ENCODE assay signal across 25 cellular contexts in the genomic region with DNA sequence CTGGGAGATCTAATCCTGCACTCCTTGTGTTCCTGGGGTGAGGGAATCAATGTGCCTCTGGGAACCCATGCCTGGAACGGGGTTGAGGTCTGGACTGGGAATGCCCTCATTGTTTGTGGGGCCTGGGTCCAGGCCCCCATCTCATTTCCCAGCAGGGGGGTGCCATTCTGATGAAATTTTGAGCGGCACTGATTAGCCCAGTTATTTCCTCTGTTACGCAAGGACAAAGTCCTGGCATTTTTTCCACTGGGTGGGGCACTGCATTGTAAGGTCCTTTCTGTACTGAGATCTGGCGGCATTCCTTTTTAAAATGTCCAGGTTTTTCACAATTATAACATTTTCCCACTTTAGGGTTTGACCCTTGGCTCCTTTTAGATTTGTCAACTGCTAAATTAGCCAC. TPM values are rescaled to one million over a fixed set of nuclear protein-coding genes. Genes with fewer than 3 reads are reported as not detected.
DNase-seq lines count a peak whose midpoint lies in the region; ATAC-seq and TF ChIP-seq lines count a peak whose summit lies in the region.
"Had no signal": no experiment of that assay in that cellular context is flagged by ENCODE, and none has a peak within 500 bp of the region (broad histone marks: within the 10 kb centered on the region; RNA-seq: fewer than 3 reads in every experiment).

No MANE protein-coding gene starts in this region.

- WGBS in lower leg skin, 2 donors = 39 to 44% methylated on average over 4 of the region's 4 CpGs

- peaks cover 0 to 2% of the 10 kb centered on the region in 2 experiments; a peak in 1 of 4 replicates for H3K9me3 ChIP-seq in HCT116 (ENCODE audit: control insufficient read depth in 1 of 2, insufficient read depth in 1 of 2, low read depth in 1 of 2, low read length in 2 of 2)
- no peaks in the 10 kb centered on the region for H3K9me3 ChIP-seq in adipocyte (ENCODE audit: control insufficient read depth, low read length)
- H3K9me3 ChIP-seq: MG63 had no signal

- H3K36me3 ChIP-seq in HCT116 (ENCODE audit: control insufficient read depth in 1 of 2, insufficient read depth in 2 of 2, low read length in 2 of 2) (no peaks in the 10 kb centered on the region), adipocyte (ENCODE audit: control insufficient read depth, insufficient read depth, low read length, severe bottlenecking) (no peaks in the 10 kb centered on the region)
- H3K36me3 ChIP-seq: MG63, spleen had no signal

- H3K4me2 ChIP-seq in HCT116 (ENCODE audit: low read length) = no peak overlapping the region

- DNase-seq in AG20443 (ENCODE audit: low spot score) = peak; percentile 36
- DNase-seq in HCT116 (ENCODE audit: low read depth, low spot score) = no peak
- DNase-seq in adipocyte (ENCODE audit: low read depth) = peak; percentile 50
- DNase-seq in lower leg skin (ENCODE audit: low spot score in 2 of 2) = peak; percentile 55 to 90
- DNase-seq in NCI-H226 = no peak
- DNase-seq in T-helper 1 cell = no peak
- DNase-seq: activated CD4-positive, alpha-beta memory T cell treated with anti-CD3 and anti-CD28 coated beads, Interleukin-2, amount 10 ng/mL, durations not matched to agents 7 days and 5 days; activated CD4-positive, alpha-beta T cell treated with anti-CD3 and anti-CD28 coated beads for 1 hour; activated naive CD4-positive, alpha-beta T cell treated with anti-CD3 and anti-CD28 coated beads, Interleukin-2, amount 50 U/mL, for 16 hours; C1 segment of cervical spinal cord; cortex of kidney; DMS79 treated with DMSO at 0.1 percent for 48 hours; hypothalamus; MG63; naive thymus-derived CD8-positive, alpha-beta T cell; NCI-H2029; NCI-H2227 treated with DMSO at 0.1 percent for 48 hours; occipital lobe; spleen had no signal

- TF ChIP-seq CTCF in HCT116 (IDR thresholded peaks at IDR 0.05 in 2 of 3, conservative IDR thresholded peaks at IDR 0.05 in 1 of 3; ENCODE audit: borderline replicate concordance in 1 of 3, insufficient read depth in 1 of 3, low read depth in 2 of 3, low read length in 2 of 3) (no peak), lower leg skin (IDR thresholded peaks at IDR 0.05) (no peak)

- H3K27ac ChIP-seq in HCT116 (ENCODE audit: low read depth, low read length) = no peak overlapping the region

- intact Hi-C loops in HCT116 (cut with micrococcal nuclease) (no loop called here), lower leg skin (cut with DNase I; ENCODE audit: low total_unique reads) (no loop called here)

- H4K20me1 ChIP-seq in HCT116 (ENCODE audit: insufficient read depth) = no peaks in the 10 kb centered on the region

- H3K4me3 ChIP-seq in HCT116 (replicated peaks in 1 of 2; ENCODE audit: low read depth in 1 of 2, low read length in 2 of 2) (no peak overlapping the region), adipocyte (ENCODE audit: low read length) (no peak overlapping the region), lower leg skin (ENCODE audit: low read depth, poor library complexity, severe bottlenecking) (no peak overlapping the region)
- H3K4me3 ChIP-seq: MG63, spleen had no signal

- H3K9ac ChIP-seq in HCT116 (ENCODE audit: low read length) = no peak overlapping the region
- H3K9ac ChIP-seq in adipocyte (ENCODE audit: low read length) = peak overlapping the region; percentile 25

- TF ChIP-seq RAD21 in HCT116 (IDR thresholded peaks at IDR 0.05; ENCODE audit: low read depth) = no peak

- no peaks in the 10 kb centered on the region for H3K9me2 ChIP-seq in HCT116 (ENCODE audit: insufficient read depth)

- no peaks in the 10 kb centered on the region for H3K79me2 ChIP-seq in HCT116 (ENCODE audit: insufficient read depth, low read length)

- TF ChIP-seq POLR2A in HCT116 (IDR thresholded peaks at IDR 0.05; ENCODE audit: borderline replicate concordance, extremely low read depth, insufficient read depth, insufficient read length) (no peak), lower leg skin (IDR thresholded peaks at IDR 0.05) (no peak)

- BruUV-seq in HCT116 (replicated peaks; lab: Mats Ljungman, UMichigan) = no TSS peak

- no peak for ATAC-seq in HCT116
- no peak for ATAC-seq in HG03460 (IDR thresholded peaks at IDR 0.05; ENCODE audit: unreplicated experiment)
- ATAC-seq in GM19035 (IDR thresholded peaks at IDR 0.05; ENCODE audit: unreplicated experiment) = no peak
- ATAC-seq: activated T-helper 17 cell treated with anti-CD3 and anti-CD28 coated beads, Interleukin-2, amount 50 U/mL, for 72 hours; naive thymus-derived CD8-positive, alpha-beta T cell had no signal

- H3K4me1 ChIP-seq in HCT116 (ENCODE audit: control insufficient read depth in 1 of 2, insufficient read depth in 2 of 2, low read length in 2 of 2) = no peaks in the 10 kb centered on the region
- H3K4me1 ChIP-seq in adipocyte (ENCODE audit: control insufficient read depth, insufficient read depth, low read length) = peaks cover 22% of the 10 kb centered on the region

- H2AFZ ChIP-seq in HCT116 (ENCODE audit: low read depth, low read length, poor library complexity, severe bottlenecking) = no peak overlapping the region

- no peaks in the 10 kb centered on the region for H3K27me3 ChIP-seq in HCT116 (ENCODE audit: insufficient read depth, low read length)
- H3K27me3 ChIP-seq in adipocyte (replicated peaks; ENCODE audit: control insufficient read depth, insufficient read depth, low read length) = no peaks in the 10 kb centered on the region
- H3K27me3 ChIP-seq: MG63, spleen had no signal

- POLR2A ChIA-PET in HCT116 (lab: Charles Lee) = no interaction called here

- CTCF ChIA-PET in HCT116 (lab: Charles Lee) = no interaction called here

- RAD21 ChIA-PET in HCT116 (lab: Charles Lee; ENCODE audit: low non-redundant PET in 1 of 2, low total read pairs in 2 of 2, uncharacterized antibody in 2 of 2, unreplicated experiment in 2 of 2) = no interaction called here

TF ChIP-seq in HCT116, 20 proteins besides CTCF, POLR2A, EP300 and RAD21:
- TF ChIP-seq ZFX (IDR thresholded peaks at IDR 0.05) (no peak), CEBPB (IDR thresholded peaks at IDR 0.05; ENCODE audit: low read depth) (peak; percentile 36; the same call in 1 of the 2 replicates)

RNA-seq across cellular contexts. Expression of gene FPR3, which starts 14.8 kb away (rescaled TPM):
- not detected for total RNA-seq in HCT116 (2021; ENCODE audit: unreplicated experiment)
- polyA plus RNA-seq in HCT116 (2012) = 0.04 TPM in 1 of 2 replicates, not detected in the other
- total RNA-seq in lower leg skin = 1 to 10 TPM; 2.2 to 3.9 (median 2.4) TPM
- total RNA-seq: activated CD4-positive, alpha-beta memory T cell treated with anti-CD3 and anti-CD28 coated beads, Interleukin-2, amount 10 ng/mL, durations not matched to agents 7 days and 5 days; activated T-helper 17 cell treated with anti-CD3 and anti-CD28 coated beads, Interleukin-2, amount 50 U/mL, for 72 hours; bronchial epithelial cell; fibroblast of lung; renal cortical epithelial cell had no signal
- polyA plus RNA-seq: fibroblast of lung; naive thymus-derived CD8-positive, alpha-beta T cell had no signal

RNA-seq across cellular contexts. Expression of gene FPR2, which starts 48.8 kb away (rescaled TPM):
- total RNA-seq in HCT116 (2021; ENCODE audit: unreplicated experiment) (not detected), lower leg skin (under 1 TPM in 2 of 4 donors, not detected in 2; 0.13 to 0.34 TPM)
- 0.09 TPM in 1 of 2 replicates, not detected in the other for polyA plus RNA-seq in HCT116 (2012)
- total RNA-seq: activated CD4-positive, alpha-beta memory T cell treated with anti-CD3 and anti-CD28 coated beads, Interleukin-2, amount 10 ng/mL, durations not matched to agents 7 days and 5 days; activated T-helper 17 cell treated with anti-CD3 and anti-CD28 coated beads, Interleukin-2, amount 50 U/mL, for 72 hours; bronchial epithelial cell; fibroblast of lung; naive thymus-derived CD8-positive, alpha-beta T cell had no signal
- polyA plus RNA-seq: naive thymus-derived CD8-positive, alpha-beta T cell had no signal

RNA-seq across cellular contexts. Expression of gene FPR1, which starts 58.1 kb away (rescaled TPM):
- not detected for total RNA-seq in HCT116 (2021; ENCODE audit: unreplicated experiment)
- polyA plus RNA-seq in HCT116 (2012) = 0.22 and 0.39 TPM in 2 replicates
- 1 to 10 TPM; 1.7 to 7.6 (median 4.1) TPM for total RNA-seq in lower leg skin
- total RNA-seq: activated CD4-positive, alpha-beta memory T cell treated with anti-CD3 and anti-CD28 coated beads, Interleukin-2, amount 10 ng/mL, durations not matched to agents 7 days and 5 days; activated T-helper 17 cell treated with anti-CD3 and anti-CD28 coated beads, Interleukin-2, amount 50 U/mL, for 72 hours; bronchial epithelial cell; fibroblast of lung; naive thymus-derived CD8-positive, alpha-beta T cell had no signal

Comparison
In these comparisons a context has a peak if more than half of its experiments do, and no peak if none do; other contexts are left out.
1. DNase-seq: peak in AG20443 (single experiment), adipocyte (single experiment) and lower leg skin (2 of 2); none in HCT116 (single experiment), NCI-H226 (single experiment) and T-helper 1 cell (0 of 5).